Comparison of ENCODE assay signal across 23 cellular contexts in genomic region chr16:11412175-11412904, GRCh38.
"Had no signal": no experiment of that assay in that cellular context is flagged by ENCODE, and none has a peak within 500 bp of the region (broad histone marks: within the 10 kb centered on the region; RNA-seq: fewer than 3 reads in every experiment).

No MANE protein-coding gene starts in this region.

- H3K27ac ChIP-seq: adrenal gland, dorsolateral prefrontal cortex, left lung, pancreas, psoas muscle, right atrium auricular region, testis, WERI-Rb-1 had no signal

- ATAC-seq: effector memory CD8-positive, alpha-beta T cell; esophagus mucosa; left lung; naive thymus-derived CD4-positive, alpha-beta T cell; pancreas; psoas muscle had no signal

- H3K27me3 ChIP-seq: adrenal gland, dorsolateral prefrontal cortex, hepatocyte, left lung, pancreas, right atrium auricular region, testis had no signal

- H3K4me3 ChIP-seq: adrenal gland, dorsolateral prefrontal cortex, hepatocyte, left lung, lung, pancreas, psoas muscle, right atrium auricular region, testis had no signal

- H3K36me3 Mint-ChIP-seq: type B pancreatic cell had no signal

- H3K4me1 Mint-ChIP-seq: immature natural killer cell had no signal

- H3K27me3 Mint-ChIP-seq: central memory CD8-positive, alpha-beta T cell; effector memory CD8-positive, alpha-beta T cell; naive thymus-derived CD4-positive, alpha-beta T cell; type B pancreatic cell had no signal

- DNase-seq: activated gamma-delta T cell; activated naive CD4-positive, alpha-beta T cell treated with anti-CD3 and anti-CD28 coated beads, Interleukin-2, amount 50 U/mL, for 16 hours; adrenal gland; dorsolateral prefrontal cortex; effector memory CD8-positive, alpha-beta T cell; foreskin melanocyte; immature natural killer cell; naive thymus-derived CD4-positive, alpha-beta T cell; psoas muscle; stimulated activated CD4-positive, alpha-beta T cell treated with anti-CD3 and anti-CD28 coated beads, Interleukin-12 subunit alpha, Interleukin-12 subunit beta, amount 100 ng/mL, for 4 hours; SW 1271; testis; WERI-Rb-1 had no signal

- H3K4me3 Mint-ChIP-seq: activated T-helper 1 cell treated with anti-CD3 and anti-CD28 coated beads, Interleukin-12 subunit alpha, Interleukin-12 subunit beta, Interleukin-2, Interleukin-4 antibody, amounts not matched to agents 30 ng/mL and 10 ng/mL and 1 ng/mL, durations not matched to agents 14 hours and 24 hours and 36 hours; central memory CD8-positive, alpha-beta T cell; effector memory CD8-positive, alpha-beta T cell; immature natural killer cell; naive thymus-derived CD4-positive, alpha-beta T cell; T-helper 2 cell treated with Interferon-gamma antibody and Interleukin-4, amounts not matched to agents 5 μg/mL and 100 μg/mL, for 36 hours; type B pancreatic cell had no signal

- H3K9me3 ChIP-seq: adrenal gland, left lung, pancreas, psoas muscle, right atrium auricular region, testis had no signal

- H3K9me3 Mint-ChIP-seq: activated T-helper 1 cell treated with anti-CD3 and anti-CD28 coated beads, Interleukin-12 subunit alpha, Interleukin-12 subunit beta, Interleukin-2, Interleukin-4 antibody, amounts not matched to agents 30 ng/mL and 10 ng/mL and 1 ng/mL, durations not matched to agents 14 hours and 24 hours and 36 hours; central memory CD8-positive, alpha-beta T cell; effector memory CD8-positive, alpha-beta T cell; immature natural killer cell; naive thymus-derived CD4-positive, alpha-beta T cell; T-helper 2 cell treated with Interferon-gamma antibody and Interleukin-4, amounts not matched to agents 5 μg/mL and 100 μg/mL, for 36 hours had no signal

- H3K36me3 ChIP-seq: adrenal gland, left lung, pancreas, right atrium auricular region, WERI-Rb-1 had no signal

- H3K4me1 ChIP-seq: adrenal gland, pancreas, psoas muscle, right atrium auricular region, testis had no signal

- H3K27ac Mint-ChIP-seq: activated T-helper 1 cell treated with anti-CD3 and anti-CD28 coated beads, Interleukin-12 subunit alpha, Interleukin-12 subunit beta, Interleukin-2, Interleukin-4 antibody, amounts not matched to agents 30 ng/mL and 10 ng/mL and 1 ng/mL, durations not matched to agents 14 hours and 24 hours and 36 hours; immature natural killer cell; naive thymus-derived CD4-positive, alpha-beta T cell; T-helper 2 cell treated with Interferon-gamma antibody and Interleukin-4, amounts not matched to agents 5 μg/mL and 100 μg/mL, for 36 hours; type B pancreatic cell had no signal
